Comparison of ENCODE assay signal across 15 cellular contexts in the genomic region with DNA sequence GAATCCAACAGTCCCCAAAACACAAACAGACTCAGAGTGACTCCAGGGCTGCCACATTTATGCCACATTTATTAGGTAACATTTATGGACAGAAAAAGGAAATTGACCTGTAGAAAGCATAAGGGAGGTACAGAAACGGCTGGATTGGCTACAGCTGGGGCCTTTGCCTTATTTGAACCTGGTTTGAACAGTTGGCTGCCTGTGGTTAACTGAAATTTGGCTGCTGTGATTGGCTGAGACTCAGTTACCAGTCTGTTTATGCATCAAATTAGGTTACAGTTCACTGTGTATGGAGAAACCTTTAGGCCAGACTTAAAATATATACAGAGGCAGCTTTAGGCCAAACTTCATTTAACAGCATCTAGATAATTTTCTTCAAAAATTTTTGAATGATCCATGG.
"Had no signal": no experiment of that assay in that cellular context is flagged by ENCODE, and none has a peak within 500 bp of the region (broad histone marks: within the 10 kb centered on the region; RNA-seq: fewer than 3 reads in every experiment).

No MANE protein-coding gene starts in this region.

- H3K9me3 ChIP-seq: breast epithelium, stomach, vagina had no signal

- DNase-seq: activated CD4-positive, alpha-beta T cell treated with anti-CD3 and anti-CD28 coated beads for 36 hours; activated CD8-positive, alpha-beta memory T cell treated with anti-CD3 and anti-CD28 coated beads, Interleukin-2, amount 50 U/mL, for 4 hours; activated CD8-positive, alpha-beta T cell treated with anti-CD3 and anti-CD28 coated beads for 36 hours; activated naive CD8-positive, alpha-beta T cell treated with anti-CD3 and anti-CD28 coated beads, Interleukin-2, amount 10 ng/mL, durations not matched to agents 7 days and 5 days; aorta; foreskin keratinocyte; head of caudate nucleus; naive thymus-derived CD4-positive, alpha-beta T cell; posterior cingulate gyrus; right cardiac atrium; small intestine; stomach; WERI-Rb-1 had no signal

- H3K27ac ChIP-seq: breast epithelium, foreskin keratinocyte, stomach, vagina, WERI-Rb-1 had no signal

- H3K27ac Mint-ChIP-seq: activated CD4-positive, alpha-beta T cell treated with anti-CD3 and anti-CD28 coated beads for 36 hours; activated CD8-positive, alpha-beta T cell treated with anti-CD3 and anti-CD28 coated beads for 36 hours; activated naive CD8-positive, alpha-beta T cell treated with anti-CD3 and anti-CD28 coated beads, Interleukin-2, amount 10 ng/mL, durations not matched to agents 7 days and 5 days; naive thymus-derived CD4-positive, alpha-beta T cell had no signal

- H3K27me3 Mint-ChIP-seq: activated CD4-positive, alpha-beta T cell treated with anti-CD3 and anti-CD28 coated beads for 36 hours; activated CD8-positive, alpha-beta T cell treated with anti-CD3 and anti-CD28 coated beads for 36 hours; activated naive CD8-positive, alpha-beta T cell treated with anti-CD3 and anti-CD28 coated beads, Interleukin-2, amount 10 ng/mL, durations not matched to agents 7 days and 5 days; naive thymus-derived CD4-positive, alpha-beta T cell had no signal

- H3K4me3 ChIP-seq: breast epithelium, stomach, vagina had no signal

- H3K9me3 Mint-ChIP-seq: activated CD8-positive, alpha-beta T cell treated with anti-CD3 and anti-CD28 coated beads for 36 hours had no signal

- H3K4me1 ChIP-seq: breast epithelium, vagina had no signal

- H3K36me3 ChIP-seq: breast epithelium, stomach, vagina, WERI-Rb-1 had no signal

- ATAC-seq: activated CD4-positive, alpha-beta T cell treated with anti-CD3 and anti-CD28 coated beads for 36 hours; activated CD8-positive, alpha-beta T cell treated with anti-CD3 and anti-CD28 coated beads for 36 hours; foreskin keratinocyte; naive thymus-derived CD4-positive, alpha-beta T cell; right cardiac atrium had no signal

- H3K4me3 Mint-ChIP-seq: activated CD4-positive, alpha-beta T cell treated with anti-CD3 and anti-CD28 coated beads for 36 hours; activated CD8-positive, alpha-beta T cell treated with anti-CD3 and anti-CD28 coated beads for 36 hours; activated naive CD8-positive, alpha-beta T cell treated with anti-CD3 and anti-CD28 coated beads, Interleukin-2, amount 10 ng/mL, durations not matched to agents 7 days and 5 days had no signal

- H3K27me3 ChIP-seq: breast epithelium, foreskin keratinocyte, stomach, vagina had no signal
